ENCODE assay signal across 18 cellular contexts in genomic region chr18:60987963-60988362, GRCh38.
DNase-seq lines count a peak whose midpoint lies in the region; ATAC-seq and TF ChIP-seq lines count a peak whose summit lies in the region.
"Had no signal": no experiment of that assay in that cellular context is flagged by ENCODE, and none has a peak within 500 bp of the region (broad histone marks: within the 10 kb centered on the region; RNA-seq: fewer than 3 reads in every experiment).

No MANE protein-coding gene starts in this region.

- no peaks in the 10 kb centered on the region for H3K4me1 Mint-ChIP-seq in stimulated activated memory B cell treated with anti-CD40 and anti-IgM and Interleukin-4, amounts not matched to agents 10 μg/mL and 1 μg/mL and 100 μg/mL, for 72 hours
- H3K4me1 Mint-ChIP-seq: CD14-positive monocyte had no signal

- in situ Hi-C loops in astrocyte of the cerebellum (cut with HindIII; ENCODE audit: low sequenced_read_pairs) = no loop called here

- no peaks in the 10 kb centered on the region for H3K9me3 ChIP-seq in fibroblast of lung (ENCODE audit: control insufficient read depth, insufficient read depth, low read depth, low read length)

- no peaks in the 10 kb centered on the region for H3K36me3 ChIP-seq in fibroblast of lung (ENCODE audit: control insufficient read depth, insufficient read depth, low read length)

- no peaks in the 10 kb centered on the region for H3K79me2 ChIP-seq in fibroblast of lung (ENCODE audit: control insufficient read depth, insufficient read depth, low read length)

- H3K27ac ChIP-seq in fibroblast of lung (ENCODE audit: insufficient read depth, low read length) = no peak overlapping the region
- H3K27ac ChIP-seq: PC-9, RWPE1 had no signal

- DNase-seq in LHCN-M2 (ENCODE audit: low read depth) = peak; percentile 19
- peak; percentile 22 for DNase-seq in astrocyte of the cerebellum (ENCODE audit: low read depth)
- peak; percentile 22 to 88 for DNase-seq in fibroblast of lung (ENCODE audit: low read depth in 2 of 2)
- DNase-seq in lung microvascular endothelial cell (ENCODE audit: low read depth in 2 of 2) = peak; percentile 38 to 82
- no peak for DNase-seq in NOMO-1 treated with DMSO at 0.1 percent for 48 hours (lab: John Stamatoyannopoulos, UW; ENCODE audit: unreplicated experiment)
- DNase-seq in glomerular visceral epithelial cell (ENCODE audit: extremely low spot score) = no peak
- DNase-seq in stimulated activated naive CD4-positive, alpha-beta T cell treated with Interleukin-2 at 50 U/mL for 16 hours (lab: John Stamatoyannopoulos, UW) = no peak
- DNase-seq: DMS79, KBM-7, MV-4-11, NCI-H187, NCI-H2107, NCI-H524, PC-9, SIG-M5 had no signal

- no peaks in the 10 kb centered on the region for H3K4me1 ChIP-seq in fibroblast of lung (ENCODE audit: control insufficient read depth, extremely low read depth, insufficient read depth, low read length)

- no peak overlapping the region for H3K27ac Mint-ChIP-seq in stimulated activated memory B cell treated with anti-CD40 and anti-IgM and Interleukin-4, amounts not matched to agents 10 μg/mL and 1 μg/mL and 100 μg/mL, for 72 hours
- H3K27ac Mint-ChIP-seq: CD14-positive monocyte had no signal

- H2AFZ ChIP-seq in fibroblast of lung (ENCODE audit: low read length) = no peak overlapping the region
- H2AFZ ChIP-seq: PC-9 had no signal

- H3K4me2 ChIP-seq in fibroblast of lung (ENCODE audit: extremely low read depth, insufficient read depth, low read length) = no peak overlapping the region
- H3K4me2 ChIP-seq: PC-9 had no signal

- H3K36me3 Mint-ChIP-seq in stimulated activated memory B cell treated with anti-CD40 and anti-IgM and Interleukin-4, amounts not matched to agents 10 μg/mL and 1 μg/mL and 100 μg/mL, for 72 hours = no peaks in the 10 kb centered on the region
- H3K36me3 Mint-ChIP-seq: CD14-positive monocyte had no signal

- H3K27me3 Mint-ChIP-seq in stimulated activated memory B cell treated with anti-CD40 and anti-IgM and Interleukin-4, amounts not matched to agents 10 μg/mL and 1 μg/mL and 100 μg/mL, for 72 hours = no peaks in the 10 kb centered on the region

- H3K4me3 ChIP-seq in astrocyte of the cerebellum (ENCODE audit: low read depth, low read length) (no peak overlapping the region), fibroblast of lung (replicated peaks in 1 of 4; ENCODE audit: control extremely low read depth in 1 of 4, insufficient read depth in 1 of 4, low read depth in 3 of 4, low read length in 4 of 4) (no peak overlapping the region)
- H3K4me3 ChIP-seq: PC-9 had no signal

- no peak overlapping the region for H3K4me3 Mint-ChIP-seq in stimulated activated memory B cell treated with anti-CD40 and anti-IgM and Interleukin-4, amounts not matched to agents 10 μg/mL and 1 μg/mL and 100 μg/mL, for 72 hours
- H3K4me3 Mint-ChIP-seq: CD14-positive monocyte had no signal

- no peak overlapping the region for H3K9ac ChIP-seq in fibroblast of lung (ENCODE audit: insufficient read depth, low read length)

- peaks cover 3% of the 10 kb centered on the region for H3K9me3 Mint-ChIP-seq in stimulated activated memory B cell treated with anti-CD40 and anti-IgM and Interleukin-4, amounts not matched to agents 10 μg/mL and 1 μg/mL and 100 μg/mL, for 72 hours

- ATAC-seq in stimulated activated memory B cell treated with anti-CD40 and anti-IgM and Interleukin-4, amounts not matched to agents 10 μg/mL and 1 μg/mL and 100 μg/mL, for 72 hours = no peak

- no peaks in the 10 kb centered on the region for H4K20me1 ChIP-seq in fibroblast of lung (ENCODE audit: control insufficient read depth, extremely low read depth, insufficient read depth, low read length)

- TF ChIP-seq CTCF in astrocyte of the cerebellum (IDR thresholded peaks at IDR 0.05; ENCODE audit: low read depth, low read length, missing control alignments) (no peak), fibroblast of lung (conservative IDR thresholded peaks at IDR 0.05 in 1 of 2, IDR thresholded peaks at IDR 0.05 in 1 of 2; ENCODE audit: low read depth in 1 of 2, low read length in 2 of 2) (no peak)

- H3K27me3 ChIP-seq in fibroblast of lung (ENCODE audit: control insufficient read depth, insufficient read depth, low read length) = no peaks in the 10 kb centered on the region

Comparison
In these comparisons a context has a peak if more than half of its experiments do, and no peak if none do; other contexts are left out.
1. DNase-seq: peak in LHCN-M2 (single experiment), astrocyte of the cerebellum (single experiment), fibroblast of lung (2 of 2) and lung microvascular endothelial cell (2 of 2); none in NOMO-1 treated with DMSO at 0.1 percent for 48 hours (single experiment), glomerular visceral epithelial cell (single experiment) and stimulated activated naive CD4-positive, alpha-beta T cell treated with Interleukin-2 at 50 U/mL for 16 hours (single experiment).